31 cellular contexts compared by ENCODE assay signal in the genomic region with DNA sequence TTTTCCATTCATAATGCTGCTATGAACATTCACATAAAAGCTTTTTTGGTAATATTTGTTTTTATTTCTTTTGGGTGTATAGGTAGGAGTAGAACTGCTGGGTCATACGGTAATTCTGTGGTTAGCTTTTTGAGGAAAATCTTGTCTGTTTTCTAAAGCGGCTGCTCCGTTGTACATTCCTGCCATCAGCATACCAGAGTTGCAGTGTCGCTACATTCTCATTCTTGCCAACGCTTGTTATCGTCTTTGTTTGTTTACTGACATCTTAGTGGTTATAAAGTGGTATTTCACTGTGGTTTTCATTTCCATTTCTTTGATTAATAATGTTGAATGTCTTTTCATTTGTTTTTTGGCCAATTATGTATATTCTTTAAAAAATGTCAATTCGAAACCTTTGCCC.
"Had no signal": no experiment of that assay in that cellular context is flagged by ENCODE, and none has a peak within 500 bp of the region (broad histone marks: within the 10 kb centered on the region; RNA-seq: fewer than 3 reads in every experiment).

No MANE protein-coding gene starts in this region.

- DNase-seq: hypothalamus; immature natural killer cell; kidney; left colon; left lung; lower lobe of right lung; mammary epithelial cell; mesenchymal stem cell; naive B cell; natural killer cell; nephron progenitor cell; occipital lobe; ovary; stimulated activated CD4-positive, alpha-beta T cell treated with anti-CD3 and anti-CD28 coated beads, Interleukin-12 subunit alpha, Interleukin-12 subunit beta, amount 100 ng/mL, for 4 hours; stimulated activated CD4-positive, alpha-beta T cell treated with anti-CD3 and anti-CD28 coated beads, Interleukin-15, amount 100 ng/mL, for 24 hours; stimulated activated CD4-positive, alpha-beta T cell treated with anti-CD3 and anti-CD28 coated beads, Interleukin-2, amount 100 ng/mL, for 24 hours; stimulated activated CD4-positive, alpha-beta T cell treated with anti-CD3 and anti-CD28 coated beads, Interleukin-4, amount 100 ng/mL, for 1 hour; stimulated activated naive CD4-positive, alpha-beta T cell; tibial artery had no signal

- H3K4me2 ChIP-seq: neural progenitor cell had no signal

- H3K9me3 Mint-ChIP-seq: nephron progenitor cell; stimulated activated naive CD8-positive, alpha-beta T cell treated with anti-CD3 and anti-CD28 coated beads, Interleukin-15, Interleukin-2, amounts not matched to agents 100 ng/mL and 50 ng/mL, for 24 hours; type B pancreatic cell had no signal

- H3K4me3 ChIP-seq: left lung, lower lobe of right lung, neural progenitor cell, ovary, right atrium auricular region, skin epidermis, suprapubic skin, thoracic aorta, tibial artery, vagina had no signal

- H2AFZ ChIP-seq: neural progenitor cell had no signal

- H3K4me3 Mint-ChIP-seq: immature natural killer cell; mesothelial cell of epicardium; naive B cell; natural killer cell; nephron progenitor cell; neural progenitor cell; stimulated activated naive CD8-positive, alpha-beta T cell treated with anti-CD3 and anti-CD28 coated beads, Interleukin-15, Interleukin-2, amounts not matched to agents 100 ng/mL and 50 ng/mL, for 24 hours; type B pancreatic cell had no signal

- H3K27ac Mint-ChIP-seq: immature natural killer cell; mesothelial cell of epicardium; naive B cell; natural killer cell; nephron progenitor cell; neural progenitor cell; progenitor cell of endocrine pancreas; stimulated activated naive CD8-positive, alpha-beta T cell treated with anti-CD3 and anti-CD28 coated beads, Interleukin-15, Interleukin-2, amounts not matched to agents 100 ng/mL and 50 ng/mL, for 24 hours; type B pancreatic cell had no signal

- H3K9me3 ChIP-seq: lower lobe of right lung, neutrophil, ovary, right atrium auricular region, suprapubic skin, thoracic aorta, tibial artery, vagina had no signal

- H3K27me3 Mint-ChIP-seq: naive B cell; stimulated activated naive CD8-positive, alpha-beta T cell treated with anti-CD3 and anti-CD28 coated beads, Interleukin-15, Interleukin-2, amounts not matched to agents 100 ng/mL and 50 ng/mL, for 24 hours; type B pancreatic cell had no signal

- H3K27ac ChIP-seq: left lung, lower lobe of right lung, neural progenitor cell, neutrophil, ovary, right atrium auricular region, skin epidermis, suprapubic skin, thoracic aorta, tibial artery, vagina had no signal

- H3K36me3 ChIP-seq: left lung, lower lobe of right lung, neural progenitor cell, neutrophil, ovary, right atrium auricular region, suprapubic skin, thoracic aorta, tibial artery, vagina had no signal

- H3K27me3 ChIP-seq: left lung, neural progenitor cell, neutrophil, ovary, right atrium auricular region, suprapubic skin, tibial artery, vagina had no signal

- H3K9ac ChIP-seq: neural progenitor cell had no signal

- H3K4me1 Mint-ChIP-seq: immature natural killer cell, mesothelial cell of epicardium, naive B cell, natural killer cell, nephron progenitor cell, neural progenitor cell had no signal

- ATAC-seq: left colon, left lung, lower lobe of right lung, natural killer cell, sciatic nerve had no signal

- H3K36me3 Mint-ChIP-seq: mesothelial cell of epicardium, naive B cell, natural killer cell, neural progenitor cell, type B pancreatic cell had no signal

- H3K4me1 ChIP-seq: left lung, lower lobe of right lung, neural progenitor cell, right atrium auricular region, suprapubic skin, tibial artery, vagina had no signal
